Comparison of ENCODE assay signal across 18 cellular contexts in the genomic region with DNA sequence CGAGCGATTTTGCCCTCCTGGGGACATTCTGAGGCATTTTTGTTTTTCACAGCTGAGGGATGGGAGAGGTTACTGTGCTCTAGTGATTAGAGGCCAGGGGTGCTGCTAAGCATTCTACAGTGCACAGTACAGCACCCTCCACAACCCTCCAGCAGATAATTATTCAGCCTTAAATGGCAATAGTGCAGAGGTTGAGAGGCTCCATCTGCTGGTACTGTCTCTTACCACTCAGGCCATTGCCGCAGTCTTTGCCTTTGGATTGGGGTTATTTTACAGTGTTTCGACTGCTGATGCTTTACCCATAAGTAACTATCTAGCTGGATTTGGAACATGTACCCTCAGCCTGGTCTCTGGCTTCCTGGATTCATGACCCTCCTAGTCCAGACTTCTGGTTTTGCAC.
A peak's percentile ranks its signal among the peaks of the same experiment; 100 is the strongest.
DNase-seq lines count a peak whose midpoint lies in the region; ATAC-seq and TF ChIP-seq lines count a peak whose summit lies in the region.
"Had no signal": no experiment of that assay in that cellular context is flagged by ENCODE, and none has a peak within 500 bp of the region (broad histone marks: within the 10 kb centered on the region; RNA-seq: fewer than 3 reads in every experiment).

No MANE protein-coding gene starts in this region.

- H3K9me2 ChIP-seq in OCI-LY1 (ENCODE audit: low read depth, low read length), result no peaks in the 10 kb centered on the region

- H3K9me3 Mint-ChIP-seq in stimulated activated memory B cell treated with anti-CD40 and anti-IgM and Interleukin-4, amounts not matched to agents 10 μg/mL and 1 μg/mL and 100 μg/mL, for 72 hours, result peaks cover 9% of the 10 kb centered on the region
- peaks cover 6% of the 10 kb centered on the region for H3K9me3 Mint-ChIP-seq in stimulated activated effector memory CD8-positive, alpha-beta T cell treated with anti-CD3 and anti-CD28 coated beads, Interleukin-12 subunit alpha, Interleukin-12 subunit beta, amount 100 ng/mL, for 72 hours

- intact Hi-C loops in upper lobe of right lung (cut with DNase I), result no loop called here
- intact Hi-C loops in heart right ventricle (cut with DNase I), result no loop called here

- no peaks in the 10 kb centered on the region for H3K27me3 Mint-ChIP-seq in stimulated activated memory B cell treated with anti-CD40 and anti-IgM and Interleukin-4, amounts not matched to agents 10 μg/mL and 1 μg/mL and 100 μg/mL, for 72 hours

- peaks cover 5% of the 10 kb centered on the region for H3K36me3 Mint-ChIP-seq in stimulated activated memory B cell treated with anti-CD40 and anti-IgM and Interleukin-4, amounts not matched to agents 10 μg/mL and 1 μg/mL and 100 μg/mL, for 72 hours
- no peaks in the 10 kb centered on the region for H3K36me3 Mint-ChIP-seq in stimulated activated effector memory CD8-positive, alpha-beta T cell treated with anti-CD3 and anti-CD28 coated beads, Interleukin-12 subunit alpha, Interleukin-12 subunit beta, amount 100 ng/mL, for 72 hours
- H3K36me3 Mint-ChIP-seq: immature natural killer cell had no signal

- no peaks in the 10 kb centered on the region for H4K20me1 ChIP-seq in OCI-LY1 (ENCODE audit: insufficient read depth, low read length)

- no peak overlapping the region for H3K27ac Mint-ChIP-seq in stimulated activated memory B cell treated with anti-CD40 and anti-IgM and Interleukin-4, amounts not matched to agents 10 μg/mL and 1 μg/mL and 100 μg/mL, for 72 hours
- H3K27ac Mint-ChIP-seq in stimulated activated effector memory CD8-positive, alpha-beta T cell treated with anti-CD3 and anti-CD28 coated beads, Interleukin-12 subunit alpha, Interleukin-12 subunit beta, amount 100 ng/mL, for 72 hours, result no peak overlapping the region
- H3K27ac Mint-ChIP-seq: immature natural killer cell had no signal

- no peaks in the 10 kb centered on the region for H3K9me3 ChIP-seq in OCI-LY1 (ENCODE audit: low read length)
- no peaks in the 10 kb centered on the region for H3K9me3 ChIP-seq in upper lobe of right lung
- peaks cover 0 to 5% (median 0%) of the 10 kb centered on the region in 11 donors for H3K9me3 ChIP-seq in heart right ventricle

- H3K4me1 ChIP-seq in OCI-LY1 (ENCODE audit: insufficient read depth, low read length, severe bottlenecking) (no peaks in the 10 kb centered on the region), upper lobe of right lung (no peaks in the 10 kb centered on the region), heart right ventricle (no peaks in the 10 kb centered on the region)

- H3K79me2 ChIP-seq in OCI-LY1 (ENCODE audit: insufficient read depth, low read length), result no peaks in the 10 kb centered on the region

- H3K36me3 ChIP-seq in OCI-LY1 (ENCODE audit: insufficient read depth, low read length), result no peaks in the 10 kb centered on the region
- H3K36me3 ChIP-seq in upper lobe of right lung, result no peaks in the 10 kb centered on the region
- no peaks in the 10 kb centered on the region for H3K36me3 ChIP-seq in heart right ventricle

- TF ChIP-seq CTCF in OCI-LY1 (IDR thresholded peaks at IDR 0.05; ENCODE audit: low read length), result peak; percentile 38; the same call in 1 of the 2 replicates
- peak; percentile 29 for TF ChIP-seq CTCF in epithelial cell of proximal tubule (conservative IDR thresholded peaks at IDR 0.05; ENCODE audit: low read depth, low read length)
- no peak for TF ChIP-seq CTCF in upper lobe of right lung (IDR thresholded peaks at IDR 0.05)
- TF ChIP-seq CTCF in heart right ventricle (IDR thresholded peaks at IDR 0.05), result no peak

- H3K27me3 ChIP-seq in OCI-LY1 (ENCODE audit: insufficient read depth, low read length) (no peaks in the 10 kb centered on the region), upper lobe of right lung (no peaks in the 10 kb centered on the region), heart right ventricle (no peaks in the 10 kb centered on the region)

- DNase-seq in SHP77 (lab: John Stamatoyannopoulos, UW), result peak; percentile 14 to 23
- DNase-seq in SHP77 treated with DMSO at 0.1 percent for 48 hours (lab: John Stamatoyannopoulos, UW), result no peak
- DNase-seq in epithelial cell of proximal tubule (ENCODE audit: low read depth), result no peak
- DNase-seq in upper lobe of right lung, result no peak
- DNase-seq in heart right ventricle, result no peak
- DNase-seq in stimulated activated effector memory CD8-positive, alpha-beta T cell treated with anti-CD3 and anti-CD28 coated beads, Interleukin-12 subunit alpha, Interleukin-12 subunit beta, amount 100 ng/mL, for 72 hours (ENCODE audit: low spot score in 2 of 2), result no peak
- DNase-seq: activated naive CD4-positive, alpha-beta T cell treated with Interleukin-2 at 50 U/mL for 16 hours; DMS153; effector CD8-positive, alpha-beta T cell; foreskin melanocyte; immature natural killer cell; NCI-H146; NK-92 treated with Interleukin-12 subunit alpha and Interleukin-12 subunit beta, amount 100 ng/mL, for 24 hours; stimulated activated CD4-positive, alpha-beta T cell treated with anti-CD3 and anti-CD28 coated beads, Interleukin-12 subunit alpha, Interleukin-12 subunit beta, amount 100 ng/mL, for 4 hours had no signal

- ATAC-seq in upper lobe of right lung (peak; percentile 36), heart right ventricle (no peak)
- no peak for ATAC-seq in stimulated activated memory B cell treated with anti-CD40 and anti-IgM and Interleukin-4, amounts not matched to agents 10 μg/mL and 1 μg/mL and 100 μg/mL, for 72 hours
- no peak for ATAC-seq in stimulated activated effector memory CD8-positive, alpha-beta T cell treated with anti-CD3 and anti-CD28 coated beads, Interleukin-12 subunit alpha, Interleukin-12 subunit beta, amount 100 ng/mL, for 72 hours
- ATAC-seq: GM12878, K562 had no signal

- no peak overlapping the region for H3K9ac ChIP-seq in OCI-LY1 (ENCODE audit: low read length)

- H3K4me1 Mint-ChIP-seq in stimulated activated memory B cell treated with anti-CD40 and anti-IgM and Interleukin-4, amounts not matched to agents 10 μg/mL and 1 μg/mL and 100 μg/mL, for 72 hours, result peaks cover 8% of the 10 kb centered on the region
- no peaks in the 10 kb centered on the region for H3K4me1 Mint-ChIP-seq in stimulated activated effector memory CD8-positive, alpha-beta T cell treated with anti-CD3 and anti-CD28 coated beads, Interleukin-12 subunit alpha, Interleukin-12 subunit beta, amount 100 ng/mL, for 72 hours
- H3K4me1 Mint-ChIP-seq: immature natural killer cell had no signal

- no peaks in the 10 kb centered on the region for H3F3A ChIP-seq in OCI-LY1 (ENCODE audit: insufficient read depth, low read length)

- H3K27ac ChIP-seq in OCI-LY1 (ENCODE audit: low read depth, low read length, poor library complexity, severe bottlenecking) (no peak overlapping the region), upper lobe of right lung (no peak overlapping the region), heart right ventricle (no peak overlapping the region)

- H3K4me2 ChIP-seq in OCI-LY1 (ENCODE audit: low read length), result no peak overlapping the region

- H2AFZ ChIP-seq in OCI-LY1 (ENCODE audit: low read length), result no peak overlapping the region

- H3K4me3 ChIP-seq in OCI-LY1 (ENCODE audit: low read depth, low read length, poor library complexity, severe bottlenecking), result no peak overlapping the region
- H3K4me3 ChIP-seq in epithelial cell of proximal tubule (ENCODE audit: low read depth, low read length), result no peak overlapping the region
- no peak overlapping the region for H3K4me3 ChIP-seq in upper lobe of right lung
- H3K4me3 ChIP-seq in heart right ventricle, result no peak overlapping the region
- H3K4me3 ChIP-seq: GM12878, K562 had no signal

- WGBS in heart right ventricle, 2 donors, result 88% methylated on average over 4 of the region's 4 CpGs

- H3K4me3 Mint-ChIP-seq in stimulated activated memory B cell treated with anti-CD40 and anti-IgM and Interleukin-4, amounts not matched to agents 10 μg/mL and 1 μg/mL and 100 μg/mL, for 72 hours, result no peak overlapping the region
- H3K4me3 Mint-ChIP-seq in stimulated activated effector memory CD8-positive, alpha-beta T cell treated with anti-CD3 and anti-CD28 coated beads, Interleukin-12 subunit alpha, Interleukin-12 subunit beta, amount 100 ng/mL, for 72 hours, result no peak overlapping the region
- H3K4me3 Mint-ChIP-seq: immature natural killer cell had no signal

Comparison
In these comparisons a context has a peak if more than half of its experiments do, and no peak if none do; other contexts are left out.
1. DNase-seq: peak in SHP77 (2 of 2); none in SHP77 treated with DMSO at 0.1 percent for 48 hours (single experiment), epithelial cell of proximal tubule (single experiment), upper lobe of right lung (single experiment), heart right ventricle (0 of 2) and stimulated activated effector memory CD8-positive, alpha-beta T cell treated with anti-CD3 and anti-CD28 coated beads, Interleukin-12 subunit alpha, Interleukin-12 subunit beta, amount 100 ng/mL, for 72 hours (0 of 2).
2. CTCF ChIP-seq: peak in OCI-LY1 (single experiment) and epithelial cell of proximal tubule (single experiment); none in upper lobe of right lung (single experiment) and heart right ventricle (0 of 9).